1 cellular context compared by ENCODE assay signal in the genomic region with DNA sequence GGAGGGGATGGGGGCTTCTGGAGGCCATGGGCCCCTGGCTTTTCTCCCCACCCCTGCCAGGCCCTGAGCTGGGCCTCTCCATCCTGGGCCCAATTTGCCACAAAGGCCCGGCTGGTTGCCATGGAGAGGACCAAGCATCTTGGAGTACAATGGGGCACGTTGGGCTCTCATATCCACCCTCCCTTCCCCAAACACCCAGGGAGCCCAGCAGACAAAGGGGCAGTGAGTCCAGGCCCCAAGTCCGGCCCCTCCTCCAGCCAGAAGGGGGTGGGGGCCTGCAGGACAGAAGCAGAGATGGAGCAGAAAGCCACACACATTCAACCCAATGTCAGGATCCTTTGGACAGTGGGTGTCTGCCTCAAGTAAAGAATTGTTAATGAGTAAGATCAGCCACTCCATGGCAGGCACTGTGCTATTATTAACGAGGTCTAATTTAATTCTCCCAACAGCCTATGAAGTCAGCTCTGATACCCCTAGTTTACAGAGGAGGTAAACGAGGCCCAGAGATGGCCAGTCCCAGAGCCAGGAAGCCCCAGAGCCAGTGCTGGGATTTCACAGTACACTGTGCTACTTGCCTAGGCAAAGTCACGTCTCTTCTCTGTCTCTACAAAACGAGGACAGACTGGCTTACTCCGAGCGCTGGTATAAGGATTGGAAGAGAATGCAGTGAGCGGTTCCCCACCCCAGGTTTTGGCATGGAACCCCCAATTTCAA.
TF ChIP-seq lines count a peak whose summit lies in the region.

No MANE protein-coding gene starts in this region.

TF ChIP-seq in GM23338, 12 proteins besides CTCF, POLR2A, EP300 and RAD21 (continued from another document):
- TF ChIP-seq, protein P1, sequence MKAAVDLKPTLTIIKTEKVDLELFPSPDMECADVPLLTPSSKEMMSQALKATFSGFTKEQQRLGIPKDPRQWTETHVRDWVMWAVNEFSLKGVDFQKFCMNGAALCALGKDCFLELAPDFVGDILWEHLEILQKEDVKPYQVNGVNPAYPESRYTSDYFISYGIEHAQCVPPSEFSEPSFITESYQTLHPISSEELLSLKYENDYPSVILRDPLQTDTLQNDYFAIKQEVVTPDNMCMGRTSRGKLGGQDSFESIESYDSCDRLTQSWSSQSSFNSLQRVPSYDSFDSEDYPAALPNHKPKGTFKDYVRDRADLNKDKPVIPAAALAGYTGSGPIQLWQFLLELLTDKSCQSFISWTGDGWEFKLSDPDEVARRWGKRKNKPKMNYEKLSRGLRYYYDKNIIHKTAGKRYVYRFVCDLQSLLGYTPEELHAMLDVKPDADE (IDR thresholded peaks at IDR 0.05): no peak
- TF ChIP-seq JUNB (IDR thresholded peaks at IDR 0.05; ENCODE audit: unreplicated experiment) (no peak), CREB1 (CRISPR knock-in tag; IDR thresholded peaks at IDR 0.05; ENCODE audit: low read depth) (no peak)
